10 cellular contexts compared by ENCODE assay signal in genomic region chr1:28296401-28297220, GRCh38. TPM values are rescaled to one million over a fixed set of nuclear protein-coding genes. Genes with fewer than 3 reads are reported as not detected.
A peak's percentile ranks its signal among the peaks of the same experiment; 100 is the strongest.
DNase-seq lines count a peak whose midpoint lies in the region; ATAC-seq, FAIRE-seq and TF ChIP-seq lines count a peak whose summit lies in the region.
"Had no signal": no experiment of that assay in that cellular context is flagged by ENCODE, and none has a peak within 500 bp of the region (broad histone marks: within the 10 kb centered on the region; RNA-seq: fewer than 3 reads in every experiment).

No MANE protein-coding gene starts in this region.

- intact Hi-C loops in kidney (cut with DNase I) (no loop called here), testis (cut with DNase I; ENCODE audit: low total_unique reads) (no loop called here)

- TF ChIP-seq POLR2A in testis (IDR thresholded peaks at IDR 0.05) = no peak

- FAIRE-seq in astrocyte (lab: Jason Lieb, UNC) (no peak), kidney (lab: Jason Lieb, UNC) (no peak)

- no peaks in the 10 kb centered on the region for H3K4me1 ChIP-seq in astrocyte (ENCODE audit: insufficient read depth, low read length)
- H3K4me1 ChIP-seq in kidney (ENCODE audit: control insufficient read depth in 1 of 2, insufficient read depth in 1 of 2, low read depth in 1 of 2, low read length in 2 of 2) = peaks cover 6 to 7% of the 10 kb centered on the region in 2 donors
- H3K4me1 ChIP-seq in testis = no peaks in the 10 kb centered on the region
- H3K4me1 ChIP-seq: upper lobe of left lung had no signal

- TF ChIP-seq CTCF in astrocyte (IDR thresholded peaks at IDR 0.05; ENCODE audit: insufficient read depth, low read depth, low read length) (no peak), kidney (IDR thresholded peaks at IDR 0.05; ENCODE audit: borderline replicate concordance, extremely low read depth, insufficient read depth) (no peak), testis (IDR thresholded peaks at IDR 0.05) (no peak)

- peak overlapping the region; percentile 49 for H3K4me2 ChIP-seq in astrocyte (ENCODE audit: low read length)

- no peak overlapping the region for H3K4me3 ChIP-seq in astrocyte (ENCODE audit: insufficient read depth, low read depth, low read length)
- H3K4me3 ChIP-seq in kidney (ENCODE audit: low read length in 2 of 2) = no peak overlapping the region
- no peak overlapping the region for H3K4me3 ChIP-seq in testis
- H3K4me3 ChIP-seq: esophagus muscularis mucosa, upper lobe of left lung had no signal

- ATAC-seq in HG02588 (IDR thresholded peaks at IDR 0.05; ENCODE audit: unreplicated experiment) = no peak

- peak overlapping the region; percentile 26 for H3K27ac Mint-ChIP-seq in astrocyte (ENCODE audit: unreplicated experiment)

- H3K4me3 Mint-ChIP-seq in astrocyte (ENCODE audit: unreplicated experiment) = no peak overlapping the region

- H4K20me1 ChIP-seq in astrocyte (ENCODE audit: insufficient read depth, low read length) = no peaks in the 10 kb centered on the region

- H3K79me2 ChIP-seq in astrocyte (ENCODE audit: insufficient read depth, low read length) = no peaks in the 10 kb centered on the region

- DNase-seq in NCI-H1417 (lab: John Stamatoyannopoulos, UW) (peak in 2 of 3 experiments; percentile 3 to 35), NCI-H1417 treated with DMSO at 0.1 percent for 48 hours (lab: John Stamatoyannopoulos, UW) (no peak), astrocyte (ENCODE audit: low read depth) (peak; percentile 11), kidney (peak; percentile 56), testis (peak; percentile 68), epidermal melanocyte (ENCODE audit: insufficient read length, low spot score) (no peak)
- no peak for DNase-seq in activated effector memory CD4-positive, alpha-beta T cell treated with anti-CD3 and anti-CD28 coated beads, Interleukin-2, amount 50 U/mL, for 16 hours
- DNase-seq: upper lobe of left lung had no signal

- H2AFZ ChIP-seq in astrocyte (ENCODE audit: low read depth, low read length) = peak overlapping the region; percentile 31

- H3K4me1 Mint-ChIP-seq in astrocyte (ENCODE audit: low read depth, unreplicated experiment) = peaks cover 6% of the 10 kb centered on the region

- H3K36me3 ChIP-seq in astrocyte (ENCODE audit: insufficient read depth, low read length) (no peaks in the 10 kb centered on the region), kidney (ENCODE audit: control insufficient read depth in 1 of 2, insufficient read depth in 2 of 2, low read length in 2 of 2) (no peaks in the 10 kb centered on the region), testis (ENCODE audit: low read depth, missing control alignments) (no peaks in the 10 kb centered on the region)
- H3K36me3 ChIP-seq: esophagus muscularis mucosa, upper lobe of left lung had no signal

- H3K27me3 ChIP-seq in astrocyte (ENCODE audit: insufficient read depth, low read length) (no peaks in the 10 kb centered on the region), testis (no peaks in the 10 kb centered on the region)
- H3K27me3 ChIP-seq: upper lobe of left lung had no signal

- H3K27me3 Mint-ChIP-seq in astrocyte (ENCODE audit: low read depth, unreplicated experiment) = no peaks in the 10 kb centered on the region

- H3K9me3 ChIP-seq in astrocyte (ENCODE audit: insufficient read depth, low read depth, low read length) (no peaks in the 10 kb centered on the region), kidney (ENCODE audit: control insufficient read depth in 1 of 2, low read length in 2 of 2) (no peaks in the 10 kb centered on the region), testis (no peaks in the 10 kb centered on the region)
- H3K9me3 ChIP-seq: esophagus muscularis mucosa, upper lobe of left lung had no signal

- H3K36me3 Mint-ChIP-seq in astrocyte (ENCODE audit: low read depth, unreplicated experiment) = no peaks in the 10 kb centered on the region

- H3K27ac ChIP-seq in astrocyte (ENCODE audit: low read depth, low read length) (no peak overlapping the region), kidney (ENCODE audit: low read depth in 2 of 2, low read length in 2 of 2) (peak overlapping the region in 1 of 2 donors; percentile 18), testis (peak overlapping the region in 1 of 2 donors; percentile 50)
- H3K27ac ChIP-seq: esophagus muscularis mucosa, upper lobe of left lung had no signal

- H3K9ac ChIP-seq in astrocyte (ENCODE audit: low read length) = no peak overlapping the region
- H3K9ac ChIP-seq in kidney (ENCODE audit: low read length in 2 of 2) = no peak overlapping the region

- WGBS in testis, 2 donors = 27 to 30% methylated on average over 14 of the region's 14 CpGs

- H3K9me3 Mint-ChIP-seq in astrocyte (ENCODE audit: unreplicated experiment) = peaks cover 3% of the 10 kb centered on the region

RNA-seq across cellular contexts. Expression of gene MED18, which starts 32.2 kb away (rescaled TPM):
- total RNA-seq in astrocyte (10.4 and 11.6 TPM in 2 replicates), kidney (14.6 TPM), testis (10 to 100 TPM; 17.0 to 19.9 TPM)
- polyA plus RNA-seq in kidney (ENCODE audit: insufficient read depth, low read depth, low replicate concordance) (13.2 TPM), testis (ENCODE audit: insufficient read depth, low read depth, low replicate concordance) (18.0 TPM)

RNA-seq across cellular contexts. Expression of gene SESN2, which starts 37.3 kb away (rescaled TPM):
- total RNA-seq in astrocyte (74.6 and 78.3 TPM in 2 replicates), kidney (19.4 TPM), testis (10 to 100 TPM; 36.7 to 43.7 TPM)
- polyA plus RNA-seq in kidney (ENCODE audit: insufficient read depth, low read depth, low replicate concordance) (22.7 TPM), testis (ENCODE audit: insufficient read depth, low read depth, low replicate concordance) (16.9 TPM)

Comparison
In these comparisons a context has a peak if more than half of its experiments do, and no peak if none do; other contexts are left out.
1. DNase-seq: peak in NCI-H1417 (2 of 3), astrocyte (single experiment), kidney (single experiment) and testis (single experiment); none in NCI-H1417 treated with DMSO at 0.1 percent for 48 hours (single experiment), epidermal melanocyte (single experiment) and activated effector memory CD4-positive, alpha-beta T cell treated with anti-CD3 and anti-CD28 coated beads, Interleukin-2, amount 50 U/mL, for 16 hours (single experiment).